In the genomic region with DNA sequence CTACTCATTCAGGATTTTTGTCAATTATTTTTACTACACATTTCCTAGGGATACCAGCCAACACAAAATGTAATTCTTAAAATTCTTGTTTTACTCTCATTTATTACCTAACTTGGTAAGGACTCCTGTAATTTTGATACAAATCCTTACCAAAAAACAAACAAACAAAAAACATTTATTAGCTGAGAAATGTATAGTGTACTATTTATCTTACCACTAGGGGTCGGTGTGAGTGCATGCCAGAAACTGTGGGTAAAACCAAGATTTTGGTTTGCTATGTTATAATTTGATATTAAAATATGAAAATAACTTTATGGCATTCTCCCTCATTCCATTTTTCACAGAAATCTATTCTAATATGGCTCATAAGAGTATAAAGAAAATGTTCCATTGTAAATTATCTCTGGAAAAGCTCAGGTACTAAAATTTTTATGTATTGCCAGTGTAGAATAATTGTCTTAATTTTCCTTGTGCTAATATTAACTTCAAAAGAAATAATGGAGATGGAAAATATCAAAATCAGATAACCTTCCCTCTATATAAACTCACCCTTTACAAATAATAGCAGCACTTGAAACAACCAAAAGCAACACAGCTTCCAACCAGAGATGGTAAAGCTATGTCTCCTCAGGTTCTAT, we compare ENCODE assay signal across 8 cellular contexts.
DNase-seq lines count a peak whose midpoint lies in the region; ATAC-seq, FAIRE-seq and TF ChIP-seq lines count a peak whose summit lies in the region.

No MANE protein-coding gene starts in this region.

- H3K4me2 ChIP-seq in osteoblast (ENCODE audit: insufficient read depth, low read length): no peak overlapping the region

- no peak overlapping the region for H2AFZ ChIP-seq in osteoblast (ENCODE audit: low read length)

- no peak overlapping the region for H3K27ac ChIP-seq in osteoblast (ENCODE audit: low read depth, low read length)

- DNase-seq in GM13976 (ENCODE audit: low spot score) (peak; percentile 3), bronchial epithelial cell (ENCODE audit: low read depth) (peak; percentile 3), osteoblast (ENCODE audit: insufficient read length, low spot score, missing footprints) (no peak), SW480 (ENCODE audit: low spot score) (no peak), lower leg skin (ENCODE audit: low spot score in 2 of 2) (no peak), anterior cingulate cortex (lab: John Stamatoyannopoulos, UW) (no peak)

- H3K4me3 ChIP-seq in bronchial epithelial cell (ENCODE audit: low read depth, low read length) (no peak overlapping the region), osteoblast (ENCODE audit: insufficient read depth, low read length) (no peak overlapping the region), lower leg skin (ENCODE audit: low read depth, poor library complexity, severe bottlenecking) (no peak overlapping the region)

- no peaks in the 10 kb centered on the region for H3K9me3 ChIP-seq in osteoblast (ENCODE audit: low read depth, low read length)

- H3K4me1 ChIP-seq in osteoblast (ENCODE audit: insufficient read depth, low read length): no peaks in the 10 kb centered on the region

- TF ChIP-seq CTCF in GM13976 (IDR thresholded peaks at IDR 0.05; ENCODE audit: borderline replicate concordance, control extremely low read depth, extremely low read depth, insufficient read depth, missing control alignments) (peak; percentile 47), bronchial epithelial cell (IDR thresholded peaks at IDR 0.05; ENCODE audit: insufficient read depth, low read length, severe bottlenecking) (peak; percentile 43), osteoblast (IDR thresholded peaks at IDR 0.05; ENCODE audit: extremely low read depth, low read depth, low read length) (peak; percentile 45), lower leg skin (IDR thresholded peaks at IDR 0.05) (no peak)

- 0% methylated on average over 1 of the region's 1 CpG for WGBS in lower leg skin, 2 donors

- H3K79me2 ChIP-seq in osteoblast (ENCODE audit: insufficient read depth, low read length): no peaks in the 10 kb centered on the region

- H4K20me1 ChIP-seq in osteoblast (ENCODE audit: insufficient read depth, low read length): no peaks in the 10 kb centered on the region

- in situ Hi-C loops in GM13976 (cut with MboI; ENCODE audit: low sequenced_read_pairs, unreplicated experiment): no loop called here

- intact Hi-C loops in lower leg skin (cut with DNase I; ENCODE audit: low total_unique reads): no loop called here

- ATAC-seq in HG03432 (IDR thresholded peaks at IDR 0.05; ENCODE audit: unreplicated experiment) (peak; percentile 76), HG03442 (IDR thresholded peaks at IDR 0.05; ENCODE audit: unreplicated experiment) (no peak)

- no peaks in the 10 kb centered on the region for H3K36me3 ChIP-seq in bronchial epithelial cell (ENCODE audit: control insufficient read depth, insufficient read depth, low read length)
- H3K36me3 ChIP-seq in osteoblast (ENCODE audit: insufficient read depth, low read length): no peaks in the 10 kb centered on the region

- FAIRE-seq in bronchial epithelial cell (lab: Jason Lieb, UNC): no peak

- no peaks in the 10 kb centered on the region for H3K27me3 ChIP-seq in bronchial epithelial cell (ENCODE audit: control insufficient read depth, insufficient read depth, low read length)
- no peaks in the 10 kb centered on the region for H3K27me3 ChIP-seq in osteoblast (ENCODE audit: insufficient read depth, low read length)

- TF ChIP-seq POLR2A in lower leg skin (IDR thresholded peaks at IDR 0.05): no peak

Comparison
In these comparisons a context has a peak if more than half of its experiments do, and no peak if none do; other contexts are left out.
1. DNase-seq: peak in GM13976 (single experiment) and bronchial epithelial cell (single experiment); none in osteoblast (single experiment), SW480 (single experiment), lower leg skin (0 of 2) and anterior cingulate cortex (0 of 58).
2. CTCF ChIP-seq: peak in GM13976 (single experiment), bronchial epithelial cell (single experiment) and osteoblast (single experiment); none in lower leg skin (0 of 3).